In the genomic region with DNA sequence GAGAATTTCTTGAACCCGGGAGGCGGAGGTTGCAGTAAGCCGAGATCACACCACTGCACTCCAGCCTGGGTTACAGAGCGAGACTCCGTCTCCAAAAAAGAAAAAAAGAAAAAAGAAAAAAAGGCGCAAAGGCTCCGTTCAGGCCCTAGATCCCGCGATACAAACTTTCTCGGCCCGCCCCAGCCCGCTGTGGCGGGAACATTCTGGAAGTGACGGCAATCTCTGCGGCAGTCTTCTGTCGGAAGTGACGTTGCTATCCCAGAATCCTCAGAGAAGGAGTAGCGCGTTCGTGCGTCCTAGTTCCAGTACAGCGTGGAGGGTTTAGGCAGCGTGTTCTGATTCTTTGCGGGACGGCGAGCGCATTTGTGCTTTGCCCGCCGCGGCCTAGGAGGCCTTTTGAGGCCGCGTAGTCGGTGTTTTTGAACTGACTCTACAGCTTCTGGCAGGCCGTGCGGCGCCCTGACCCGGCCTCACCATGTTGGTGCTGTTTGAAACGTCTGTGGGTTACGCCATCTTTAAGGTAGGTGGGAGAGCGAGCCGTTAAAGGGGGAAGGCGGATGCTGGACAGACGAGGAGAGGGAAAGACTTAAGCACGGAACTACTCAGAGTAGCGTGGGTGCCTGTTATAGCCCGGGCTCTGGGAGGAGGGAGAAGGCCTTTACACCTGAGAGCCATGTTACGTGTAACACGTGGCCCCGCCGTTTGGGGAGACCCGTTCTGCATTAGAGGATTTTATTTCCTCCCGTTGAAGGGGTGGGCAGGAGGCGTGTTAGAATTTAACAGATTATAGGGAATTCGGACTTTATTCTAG, we compare ENCODE assay signal across 1 cellular context.
TF ChIP-seq lines count a peak whose summit lies in the region.

NOP58 (plus strand) TSS at position 297 of the 811 bp plus-strand sequence; CDS start at position 476, 179 bp downstream.

TF ChIP-seq in HEK293, 187 proteins besides CTCF, POLR2A, EP300 and RAD21 (continued from another document):
- TF ChIP-seq, protein P1, sequence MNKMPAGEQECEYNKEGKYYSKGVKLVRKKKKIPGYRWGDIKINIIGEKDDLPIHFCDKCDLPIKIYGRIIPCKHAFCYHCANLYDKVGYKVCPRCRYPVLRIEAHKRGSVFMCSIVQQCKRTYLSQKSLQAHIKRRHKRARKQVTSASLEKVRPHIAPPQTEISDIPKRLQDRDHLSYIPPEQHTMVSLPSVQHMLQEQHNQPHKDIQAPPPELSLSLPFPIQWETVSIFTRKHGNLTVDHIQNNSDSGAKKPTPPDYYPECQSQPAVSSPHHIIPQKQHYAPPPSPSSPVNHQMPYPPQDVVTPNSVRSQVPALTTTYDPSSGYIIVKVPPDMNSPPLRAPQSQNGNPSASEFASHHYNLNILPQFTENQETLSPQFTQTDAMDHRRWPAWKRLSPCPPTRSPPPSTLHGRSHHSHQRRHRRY (tag by site-specific recombination; IDR thresholded peaks at IDR 0.05): no peak
- no peak for TF ChIP-seq ZNF426 (tag by site-specific recombination; IDR thresholded peaks at IDR 0.05)
- TF ChIP-seq ZSCAN23 (tag by site-specific recombination; IDR thresholded peaks at IDR 0.05): 0 out of 2 replicates have a peak, but pooled peaks have one; percentile 54
- no peak for TF ChIP-seq ZNF658 (tag by site-specific recombination; IDR thresholded peaks at IDR 0.05)
- 0 out of 2 replicates have a peak, but pooled peaks have one; percentile 71 for TF ChIP-seq ZXDB (tag by site-specific recombination; IDR thresholded peaks at IDR 0.05)
- TF ChIP-seq SP2 (tag by site-specific recombination; IDR thresholded peaks at IDR 0.05): peak; percentile 75
- peak; percentile 88 for TF ChIP-seq YY1 (tag by site-specific recombination; IDR thresholded peaks at IDR 0.05)
- TF ChIP-seq ZNF561 (tag by site-specific recombination; IDR thresholded peaks at IDR 0.05; ENCODE audit: borderline replicate concordance): peak; percentile 25; the same call in 1 of the 2 replicates
- no peak for TF ChIP-seq ZNF341 (tag by site-specific recombination; IDR thresholded peaks at IDR 0.05; ENCODE audit: low read depth)
- peak; percentile 49; the same call in 1 of the 2 replicates for TF ChIP-seq KLF8 (tag by site-specific recombination; IDR thresholded peaks at IDR 0.05)
- TF ChIP-seq ZNF639 (tag by site-specific recombination; IDR thresholded peaks at IDR 0.05): peak; percentile 64
- TF ChIP-seq ZNF76 (tag by site-specific recombination; IDR thresholded peaks at IDR 0.05; ENCODE audit: borderline replicate concordance, low read depth): peak; percentile 93
- no peak for TF ChIP-seq ZNF843 (tag by site-specific recombination; IDR thresholded peaks at IDR 0.05)
- TF ChIP-seq SCRT2 (tag by site-specific recombination; IDR thresholded peaks at IDR 0.05): peak; percentile 84
- TF ChIP-seq ZSCAN16 (tag by site-specific recombination; IDR thresholded peaks at IDR 0.05): no peak
- no peak for TF ChIP-seq ZNF416 (tag by site-specific recombination; IDR thresholded peaks at IDR 0.05)
- no peak for TF ChIP-seq BCL6B (tag by site-specific recombination; IDR thresholded peaks at IDR 0.05)
- no peak for TF ChIP-seq BCL11A (tag by site-specific recombination; IDR thresholded peaks at IDR 0.05; ENCODE audit: low read depth)
- TF ChIP-seq GLI4 (tag by site-specific recombination; IDR thresholded peaks at IDR 0.05): no peak
- peak; percentile 98 for TF ChIP-seq ZNF335 (tag by site-specific recombination; conservative IDR thresholded peaks at IDR 0.05)
- TF ChIP-seq ZNF701 (tag by site-specific recombination; IDR thresholded peaks at IDR 0.05): no peak
- no peak for TF ChIP-seq ZNF433 (tag by site-specific recombination; IDR thresholded peaks at IDR 0.05; ENCODE audit: low read depth)
- 0 out of 2 replicates have a peak, but pooled peaks have one; percentile 25 for TF ChIP-seq ZNF558 (tag by site-specific recombination; IDR thresholded peaks at IDR 0.05)
- TF ChIP-seq ATF2 (tag by site-specific recombination; IDR thresholded peaks at IDR 0.05; ENCODE audit: low read depth): peak; percentile 4; the same call in 1 of the 2 replicates
- TF ChIP-seq ZBTB7A (tag by site-specific recombination; IDR thresholded peaks at IDR 0.05; ENCODE audit: low read depth): no peak
- no peak for TF ChIP-seq ZNF530 (tag by site-specific recombination; IDR thresholded peaks at IDR 0.05; ENCODE audit: low read depth)
- TF ChIP-seq, protein P2, sequence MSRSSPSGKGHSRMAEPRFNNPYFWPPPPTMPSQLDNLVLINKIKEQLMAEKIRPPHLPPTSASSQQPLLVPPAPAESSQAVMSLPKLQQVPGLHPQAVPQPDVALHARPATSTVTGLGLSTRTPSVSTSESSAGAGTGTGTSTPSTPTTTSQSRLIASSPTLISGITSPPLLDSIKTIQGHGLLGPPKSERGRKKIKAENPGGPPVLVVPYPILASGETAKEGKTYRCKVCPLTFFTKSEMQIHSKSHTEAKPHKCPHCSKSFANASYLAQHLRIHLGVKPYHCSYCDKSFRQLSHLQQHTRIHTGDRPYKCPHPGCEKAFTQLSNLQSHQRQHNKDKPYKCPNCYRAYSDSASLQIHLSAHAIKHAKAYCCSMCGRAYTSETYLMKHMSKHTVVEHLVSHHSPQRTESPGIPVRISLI (tag by site-specific recombination; IDR thresholded peaks at IDR 0.05): peak; percentile 98
- no peak for TF ChIP-seq KLF9 (tag by site-specific recombination; IDR thresholded peaks at IDR 0.05; ENCODE audit: low read depth)
- no peak for TF ChIP-seq HOXD13 (CRISPR knock-in tag; IDR thresholded peaks at IDR 0.05; ENCODE audit: borderline replicate concordance)
- TF ChIP-seq ZNF792 (tag by site-specific recombination; IDR thresholded peaks at IDR 0.05): no peak
- TF ChIP-seq ZBTB17 (tag by site-specific recombination; IDR thresholded peaks at IDR 0.05): peak; percentile 82
- TF ChIP-seq ZNF830 (tag by site-specific recombination; IDR thresholded peaks at IDR 0.05; ENCODE audit: low read depth): no peak
- no peak; the same call in 1 of the 2 replicates for TF ChIP-seq GFI1B (tag by site-specific recombination; IDR thresholded peaks at IDR 0.05)
- 0 out of 2 replicates have a peak, but pooled peaks have one; percentile 38 for TF ChIP-seq KLF17 (tag by site-specific recombination; IDR thresholded peaks at IDR 0.05)
- no peak for TF ChIP-seq ZNF785 (tag by site-specific recombination; IDR thresholded peaks at IDR 0.05)
- no peak for TF ChIP-seq ZNF596 (tag by site-specific recombination; IDR thresholded peaks at IDR 0.05)
- no peak for TF ChIP-seq ZNF529 (tag by site-specific recombination; IDR thresholded peaks at IDR 0.05; ENCODE audit: insufficient replicate concordance)
- no peak for TF ChIP-seq ZNF837 (tag by site-specific recombination; IDR thresholded peaks at IDR 0.05)
- TF ChIP-seq ZEB2 (tag by site-specific recombination; IDR thresholded peaks at IDR 0.05): 0 out of 2 replicates have a peak, but pooled peaks have one; percentile 47
- TF ChIP-seq ZNF2 (tag by site-specific recombination; IDR thresholded peaks at IDR 0.05): 0 out of 2 replicates have a peak, but pooled peaks have one; percentile 25
- no peak for TF ChIP-seq ZNF366 (tag by site-specific recombination; conservative IDR thresholded peaks at IDR 0.05)
- TF ChIP-seq OVOL3 (tag by site-specific recombination; IDR thresholded peaks at IDR 0.05): 0 out of 2 replicates have a peak, but pooled peaks have one; percentile 18
- no peak for TF ChIP-seq ZNF174 (tag by site-specific recombination; IDR thresholded peaks at IDR 0.05)
- no peak for TF ChIP-seq ZNF133 (tag by site-specific recombination; IDR thresholded peaks at IDR 0.05)
- no peak for TF ChIP-seq HOXA7 (CRISPR knock-in tag; IDR thresholded peaks at IDR 0.05; ENCODE audit: borderline replicate concordance)
TF ChIP-seq in HEK293: peak in this region for 44.
